20 cellular contexts compared by ENCODE assay signal in genomic region chr19:50399368-50399745, GRCh38. TPM values are rescaled to one million over a fixed set of nuclear protein-coding genes. Genes with fewer than 3 reads are reported as not detected.
DNase-seq lines count a peak whose midpoint lies in the region; FAIRE-seq and TF ChIP-seq lines count a peak whose summit lies in the region.
"Had no signal": no experiment of that assay in that cellular context is flagged by ENCODE, and none has a peak within 500 bp of the region (broad histone marks: within the 10 kb centered on the region; RNA-seq: fewer than 3 reads in every experiment).

No MANE protein-coding gene starts in this region.

- H3K27me3 ChIP-seq in Caco-2 (replicated peaks; ENCODE audit: control insufficient read depth, insufficient read depth, low read length) (no peaks in the 10 kb centered on the region), neuronal stem cell (ENCODE audit: control insufficient read depth in 3 of 3, insufficient read depth in 3 of 3, low read depth in 1 of 3, low read length in 3 of 3) (no peaks in the 10 kb centered on the region)

- BruUV-seq in Caco-2 (replicated peaks; lab: Mats Ljungman, UMichigan) = no TSS peak

- H2BK12ac ChIP-seq in neuronal stem cell (ENCODE audit: low read length) = no peak overlapping the region

- DNase-seq in Caco-2 = no peak
- DNase-seq in chondrocyte (ENCODE audit: low spot score) = peak; percentile 72
- DNase-seq in neuronal stem cell (ENCODE audit: low spot score) = no peak
- no peak for DNase-seq in NCI-H1092 (lab: John Stamatoyannopoulos, UW)
- no peak for DNase-seq in erythroblast (lab: John Stamatoyannopoulos, UW)
- DNase-seq in GM19239 (ENCODE audit: insufficient read length, low spot score) = no peak
- DNase-seq: C1 segment of cervical spinal cord; CD4-positive, CD25-positive, alpha-beta regulatory T cell; CD8-positive, alpha-beta memory T cell; COR-L47; DMS153; DMS79; GDM1; GOT3; H7 had no signal

- no peak overlapping the region for H3K14ac ChIP-seq in neuronal stem cell (ENCODE audit: low read length)

- peaks cover 7% of the 10 kb centered on the region; the same call in 1 of the 2 replicates for H3K4me1 ChIP-seq in Caco-2
- H3K4me1 ChIP-seq in neuronal stem cell (ENCODE audit: control insufficient read depth in 2 of 2, insufficient read depth in 1 of 2, low read depth in 1 of 2, low read length in 2 of 2) = peaks cover 0 to 2% of the 10 kb centered on the region in 2 donors

- no peak overlapping the region for H3K18ac ChIP-seq in neuronal stem cell (ENCODE audit: low read length)

- no peak overlapping the region for H3K23ac ChIP-seq in neuronal stem cell (ENCODE audit: low read depth, low read length, poor library complexity)

- no CpG with 5 or more reads among the region's 10 CpGs for WGBS in neuronal stem cell (ENCODE audit: extremely low coverage in 2 of 2, insufficient read length in 2 of 2, insufficient replicate concordance in 1 of 2), 2 donors

- H3K9me3 Mint-ChIP-seq in Caco-2 (ENCODE audit: unreplicated experiment) (no peaks in the 10 kb centered on the region), chondrocyte (ENCODE audit: low read depth) (no peaks in the 10 kb centered on the region)
- H3K9me3 Mint-ChIP-seq: CD4-positive, CD25-positive, alpha-beta regulatory T cell; CD8-positive, alpha-beta memory T cell had no signal

- no peak for TF ChIP-seq POLR2A in erythroblast (IDR thresholded peaks at IDR 0.05; ENCODE audit: low read length)

- peaks cover 5% of the 10 kb centered on the region; the same call in 1 of the 2 replicates for H3K36me3 ChIP-seq in Caco-2 (ENCODE audit: control insufficient read depth, insufficient read depth, low read length)
- H3K36me3 ChIP-seq in neuronal stem cell (replicated peaks in 1 of 2; ENCODE audit: control insufficient read depth in 2 of 2, insufficient read depth in 2 of 2, low read length in 2 of 2) = peaks cover 35 to 48% of the 10 kb centered on the region in 2 donors

- H3K36me3 Mint-ChIP-seq in Caco-2 (ENCODE audit: insufficient read depth, unreplicated experiment) (peaks cover 70% of the 10 kb centered on the region), chondrocyte (ENCODE audit: low read depth) (peaks cover 2% of the 10 kb centered on the region)

- H3K4me3 ChIP-seq in Caco-2 (ENCODE audit: low read depth, low read length) (no peak overlapping the region), neuronal stem cell (ENCODE audit: low read length in 2 of 2) (peak overlapping the region in 1 of 2 donors; percentile 53)

- peaks cover 23% of the 10 kb centered on the region for H3K79me1 ChIP-seq in neuronal stem cell (ENCODE audit: low read depth, low read length)

- H2BK15ac ChIP-seq in neuronal stem cell (ENCODE audit: low read length) = no peak overlapping the region

- no peak overlapping the region for H4K91ac ChIP-seq in neuronal stem cell (ENCODE audit: low read depth, low read length, poor library complexity)

- H3K27ac Mint-ChIP-seq in Caco-2 (ENCODE audit: unreplicated experiment) (peak overlapping the region; percentile 73), chondrocyte (ENCODE audit: unreplicated experiment) (no peak overlapping the region)
- H3K27ac Mint-ChIP-seq: B cell; CD4-positive, CD25-positive, alpha-beta regulatory T cell had no signal

- no peak overlapping the region for H2BK120ac ChIP-seq in neuronal stem cell (ENCODE audit: low read depth, low read length)

- H3K27me3 Mint-ChIP-seq in Caco-2 (ENCODE audit: insufficient read depth, unreplicated experiment) (no peaks in the 10 kb centered on the region), chondrocyte (ENCODE audit: low read depth) (no peaks in the 10 kb centered on the region)
- H3K27me3 Mint-ChIP-seq: B cell; CD4-positive, CD25-positive, alpha-beta regulatory T cell; CD8-positive, alpha-beta memory T cell had no signal

- CTCF ChIA-PET in Caco-2 (lab: Charles Lee) = no interaction called here

- H2BK5ac ChIP-seq in neuronal stem cell (ENCODE audit: low read length) = no peak overlapping the region

- intact Hi-C loops in Caco-2 (cut with micrococcal nuclease; ENCODE audit: unreplicated experiment) = no loop called here

- H3K4me1 Mint-ChIP-seq in Caco-2 (ENCODE audit: low read depth, unreplicated experiment) = peaks cover 16% of the 10 kb centered on the region
- H3K4me1 Mint-ChIP-seq in chondrocyte (ENCODE audit: low read depth) = no peaks in the 10 kb centered on the region
- H3K4me1 Mint-ChIP-seq: B cell had no signal

- H2AK5ac ChIP-seq in neuronal stem cell (ENCODE audit: low read depth, low read length) = no peak overlapping the region

- H3K9ac ChIP-seq in neuronal stem cell (ENCODE audit: low read depth, low read length, poor library complexity) = peak overlapping the region; percentile 21

- no peak overlapping the region for H3K4ac ChIP-seq in neuronal stem cell (ENCODE audit: low read length)

- no peak overlapping the region for H3K27ac ChIP-seq in neuronal stem cell (replicated peaks; ENCODE audit: low read length)

- FAIRE-seq in GM19239 (lab: Jason Lieb, UNC) = no peak
- FAIRE-seq: GM12892, GM18507 had no signal

- POLR2A ChIA-PET in Caco-2 (lab: Charles Lee) = no interaction called here

- H4K8ac ChIP-seq in neuronal stem cell (ENCODE audit: low read depth, low read length) = no peak overlapping the region

- TF ChIP-seq CTCF in Caco-2 (IDR thresholded peaks at IDR 0.05; ENCODE audit: insufficient read depth in 1 of 2, low read depth in 1 of 2, low read length in 1 of 2, severe bottlenecking in 1 of 2, unreplicated experiment in 1 of 2) (no peak), chondrocyte (IDR thresholded peaks at IDR 0.05) (no peak)

- no peak overlapping the region for H3K4me2 ChIP-seq in neuronal stem cell (ENCODE audit: insufficient read depth, low read length, poor library complexity, severe bottlenecking)

- H3K9me3 ChIP-seq in Caco-2 (no peaks in the 10 kb centered on the region), neuronal stem cell (replicated peaks in 1 of 2; ENCODE audit: control insufficient read depth in 2 of 2, insufficient read depth in 1 of 2, low read depth in 1 of 2, low read length in 2 of 2) (peaks cover 3% of the 10 kb centered on the region in 2 donors)

- no peak overlapping the region for H2AFZ ChIP-seq in neuronal stem cell (ENCODE audit: low read length)

- H3K4me3 Mint-ChIP-seq in Caco-2 (ENCODE audit: unreplicated experiment) (no peak overlapping the region), chondrocyte (ENCODE audit: unreplicated experiment) (no peak overlapping the region)
- H3K4me3 Mint-ChIP-seq: B cell; CD4-positive, CD25-positive, alpha-beta regulatory T cell; CD8-positive, alpha-beta memory T cell had no signal

RNA-seq across cellular contexts. Expression of gene POLD1, which starts 15.2 kb away (rescaled TPM):
- total RNA-seq in Caco-2 (2022) (128 TPM in 2 replicates), chondrocyte (15.7 to 37.2 TPM (median 15.8 TPM) in 3 replicates)
- 60.2 TPM for polyA plus RNA-seq in neuronal stem cell (2013, experiment 1 of 2)
- 61.7 TPM for polyA plus RNA-seq in neuronal stem cell (2013, experiment 2 of 2)

RNA-seq across cellular contexts. Expression of gene SPIB, which starts 19.4 kb away (rescaled TPM):
- total RNA-seq in Caco-2 (2022) (0.50 and 0.51 TPM in 2 replicates), chondrocyte (not detected in 3 replicates)
- 0.08 TPM for polyA plus RNA-seq in neuronal stem cell (2013, experiment 1 of 2)
- 0.17 TPM for polyA plus RNA-seq in neuronal stem cell (2013, experiment 2 of 2)
- total RNA-seq: CD4-positive, CD25-positive, alpha-beta regulatory T cell; Daoy had no signal

RNA-seq across cellular contexts. Expression of gene NR1H2, which starts 23.1 kb away (rescaled TPM):
- 38.3 and 40.3 TPM in 2 replicates for total RNA-seq in Caco-2 (2022)
- 47.7 to 48.9 TPM (median 48.3 TPM) in 3 replicates for total RNA-seq in chondrocyte
- polyA plus RNA-seq in neuronal stem cell (2013, experiment 1 of 2) = 15.5 TPM
- polyA plus RNA-seq in neuronal stem cell (2013, experiment 2 of 2) = 15.1 TPM

RNA-seq across cellular contexts. Expression of gene MYBPC2, which starts 33.3 kb away (rescaled TPM):
- total RNA-seq in Caco-2 (2022) (0.91 and 1.6 TPM in 2 replicates), chondrocyte (not detected in 3 replicates)
- polyA plus RNA-seq in neuronal stem cell (2013, experiment 1 of 2) = 1.0 TPM
- polyA plus RNA-seq in neuronal stem cell (2013, experiment 2 of 2) = 1.2 TPM
- total RNA-seq: A172, Daoy had no signal
- polyA plus RNA-seq: CD8-positive, alpha-beta memory T cell had no signal

RNA-seq across cellular contexts. Expression of gene NAPSA, which starts 33.9 kb away (rescaled TPM):
- 1.2 and 1.6 TPM in 2 replicates for total RNA-seq in Caco-2 (2022)
- 0.27 to 0.74 TPM (median 0.55 TPM) in 3 replicates for total RNA-seq in chondrocyte
- 0.84 TPM for polyA plus RNA-seq in neuronal stem cell (2013, experiment 1 of 2)
- polyA plus RNA-seq in neuronal stem cell (2013, experiment 2 of 2) = 0.72 TPM
- total RNA-seq: Daoy had no signal
